Comparison of ENCODE assay signal across 7 cellular contexts in genomic region chr1:82775402-82776000, GRCh38.
DNase-seq lines count a peak whose midpoint lies in the region; ATAC-seq and TF ChIP-seq lines count a peak whose summit lies in the region.

No MANE protein-coding gene starts in this region.

- H3K27ac ChIP-seq in right lobe of liver: no peak overlapping the region

- TF ChIP-seq CTCF in GM12873 (IDR thresholded peaks at IDR 0.05; ENCODE audit: insufficient read depth, low read depth, low read length, missing control alignments): peak; percentile 57
- peak; percentile 48 for TF ChIP-seq CTCF in astrocyte of the cerebellum (IDR thresholded peaks at IDR 0.05; ENCODE audit: low read depth, low read length, missing control alignments)
- TF ChIP-seq CTCF in right lobe of liver (IDR thresholded peaks at IDR 0.05): peak in 3 of 4 donors; percentile 23 to 36 (median 30)

- intact Hi-C loops in right lobe of liver (cut with DNase I): no loop called here

- no peak for TF ChIP-seq POLR2A in right lobe of liver (IDR thresholded peaks at IDR 0.05)

- H3K4me3 ChIP-seq in astrocyte of the cerebellum (ENCODE audit: low read depth, low read length) (no peak overlapping the region), right lobe of liver (no peak overlapping the region)

- 66% methylated on average over 12 of the region's 12 CpGs for WGBS in right lobe of liver (ENCODE audit: insufficient coverage, low coverage, low lambda C conversion rate, missing lambda C conversion rate)

- no peaks in the 10 kb centered on the region for H3K4me1 ChIP-seq in right lobe of liver

- H3K9me3 ChIP-seq in right lobe of liver: no peaks in the 10 kb centered on the region

- peak in 1 of 4 donors; percentile 38 for ATAC-seq in right lobe of liver
- ATAC-seq in GM21360 (IDR thresholded peaks at IDR 0.05; ENCODE audit: unreplicated experiment): no peak
- no peak for ATAC-seq in left lobe of liver

- H3K36me3 ChIP-seq in right lobe of liver: no peaks in the 10 kb centered on the region

- H3K27me3 ChIP-seq in right lobe of liver: no peaks in the 10 kb centered on the region

- in situ Hi-C loops in astrocyte of the cerebellum (cut with HindIII; ENCODE audit: low sequenced_read_pairs): no loop called here

- DNase-seq in NCI-H460 (ENCODE audit: extremely low read depth, low read depth) (peak; percentile 43), astrocyte of the cerebellum (ENCODE audit: low read depth) (no peak), right lobe of liver (no peak), NCI-H526 treated with DMSO at 0.1 percent for 48 hours (lab: John Stamatoyannopoulos, UW) (no peak), left lobe of liver (ENCODE audit: low spot score) (no peak)
